In genomic region chr9:78121488-78121887, GRCh38 we compare ENCODE assay signal across 9 cellular contexts.
DNase-seq lines count a peak whose midpoint lies in the region; ATAC-seq and TF ChIP-seq lines count a peak whose summit lies in the region.
"Had no signal": no experiment of that assay in that cellular context is flagged by ENCODE, and none has a peak within 500 bp of the region (broad histone marks: within the 10 kb centered on the region; RNA-seq: fewer than 3 reads in every experiment).

No MANE protein-coding gene starts in this region.

- peak; percentile 29 for DNase-seq in DMS153 (lab: John Stamatoyannopoulos, UW)
- no peak for DNase-seq in DMS153 treated with DMSO at 0.1 percent for 48 hours (lab: John Stamatoyannopoulos, UW; ENCODE audit: unreplicated experiment)
- peak; percentile 6 for DNase-seq in NCI-H2171 (lab: John Stamatoyannopoulos, UW)
- DNase-seq in activated CD4-positive, alpha-beta T cell treated with anti-CD3 and anti-CD28 coated beads, Interleukin-2, amount 50 U/mL, for 1 hour, result peak; percentile 52
- DNase-seq in dorsolateral prefrontal cortex, result peak; percentile 60 to 89 (median 74)
- DNase-seq in lung microvascular endothelial cell (ENCODE audit: low read depth in 2 of 2), result peak; percentile 71 to 79
- peak; percentile 18 to 41 for DNase-seq in stimulated activated CD8-positive, alpha-beta memory T cell treated with anti-CD3 and anti-CD28 coated beads, Interleukin-4, amount 100 ng/mL, for 1 hour (ENCODE audit: low read depth in 2 of 2, low spot score in 1 of 2)

- ATAC-seq in GM19455 (IDR thresholded peaks at IDR 0.05; ENCODE audit: unreplicated experiment), result no peak

- intact Hi-C loops in dorsolateral prefrontal cortex (cut with DNase I), result loop anchor here (2.0 to 10.0 kb wide), 6 partner anchors 87 to 687 kb away; no protein-coding TSS in a partner anchor

- peak overlapping the region in 2 of 59 donors; percentile 14 to 18 for H3K27ac ChIP-seq in dorsolateral prefrontal cortex
- H3K27ac ChIP-seq: BLaER1 had no signal

- peak; percentile 65 to 92 (median 82) for TF ChIP-seq CTCF in dorsolateral prefrontal cortex (IDR thresholded peaks at IDR 0.05 in 54 of 56, conservative IDR thresholded peaks at IDR 0.05 in 2 of 56; ENCODE audit: low read depth in 1 of 56, partially characterized antibody in 56 of 56)

- no peaks in the 10 kb centered on the region for H3K27me3 ChIP-seq in dorsolateral prefrontal cortex
- H3K27me3 ChIP-seq: BLaER1 had no signal

- H3K4me3 ChIP-seq in dorsolateral prefrontal cortex, result no peak overlapping the region
- H3K4me3 ChIP-seq: BLaER1 had no signal
